Comparison of ENCODE assay signal across 30 cellular contexts in the genomic region with DNA sequence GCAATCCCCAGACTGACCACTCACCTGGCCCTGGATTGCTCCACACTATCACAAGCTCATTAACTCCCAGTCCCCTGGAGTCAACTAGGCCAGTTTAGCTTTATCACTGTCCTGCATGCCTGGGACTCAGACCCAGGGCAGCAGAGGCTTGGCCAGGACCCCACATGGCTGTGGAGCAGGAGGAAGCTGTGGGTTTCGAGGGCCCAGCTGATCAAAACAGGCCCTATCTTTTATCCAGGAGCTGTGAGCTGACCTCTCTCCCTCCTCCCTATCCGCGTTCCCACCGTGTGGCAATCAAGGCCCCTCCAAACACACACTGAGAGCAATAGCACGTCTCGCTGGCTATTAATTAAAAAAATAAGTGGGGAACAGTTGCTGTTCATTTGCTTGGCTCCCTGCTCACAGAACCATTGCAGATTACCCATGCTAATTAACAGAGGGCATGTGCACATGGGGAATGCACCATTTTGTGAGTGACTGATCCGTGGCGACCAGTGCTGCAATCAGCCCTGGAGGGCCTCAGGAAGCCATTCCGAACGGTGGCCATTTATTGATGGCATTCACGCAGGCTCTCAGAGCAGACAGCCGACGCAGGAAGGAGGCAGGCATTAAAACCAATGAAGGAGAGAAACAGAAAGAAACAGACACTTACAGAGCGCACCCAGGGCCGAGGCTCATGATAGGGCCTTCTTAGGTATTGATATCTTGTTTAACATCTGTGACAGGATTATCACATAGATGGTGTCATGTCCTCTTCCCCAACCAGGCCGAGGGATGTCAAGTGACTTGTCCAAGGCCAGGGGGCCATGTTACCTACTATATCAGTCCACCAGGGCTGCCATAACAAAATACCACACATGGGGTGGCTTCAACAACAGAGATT.
A peak's percentile ranks its signal among the peaks of the same experiment; 100 is the strongest.
DNase-seq lines count a peak whose midpoint lies in the region; ATAC-seq and TF ChIP-seq lines count a peak whose summit lies in the region.
"Had no signal": no experiment of that assay in that cellular context is flagged by ENCODE, and none has a peak within 500 bp of the region (broad histone marks: within the 10 kb centered on the region; RNA-seq: fewer than 3 reads in every experiment).

No MANE protein-coding gene starts in this region.

- WGBS in right cardiac atrium, result 90% methylated on average over 16 of the region's 16 CpGs
- WGBS in mammary epithelial cell (ENCODE audit: low coverage, missing lambda C conversion rate), result 94% methylated on average over 16 of the region's 16 CpGs

- H3K4me3 ChIP-seq in right cardiac atrium (ENCODE audit: low read length) (no peak overlapping the region), dorsolateral prefrontal cortex (no peak overlapping the region), mammary epithelial cell (replicated peaks in 1 of 3; ENCODE audit: insufficient read depth in 1 of 3, low read depth in 2 of 3, low read length in 3 of 3) (no peak overlapping the region)
- H3K4me3 ChIP-seq: A549, ascending aorta, esophagus squamous epithelium, HAP-1 had no signal

- no peaks in the 10 kb centered on the region for H3K79me2 ChIP-seq in mammary epithelial cell (ENCODE audit: insufficient read depth, low read length)

- H4K20me1 ChIP-seq in mammary epithelial cell (ENCODE audit: insufficient read depth, low read length), result no peaks in the 10 kb centered on the region

- TF ChIP-seq CTCF in dorsolateral prefrontal cortex (IDR thresholded peaks at IDR 0.05 in 54 of 56, conservative IDR thresholded peaks at IDR 0.05 in 2 of 56; ENCODE audit: low read depth in 1 of 56, partially characterized antibody in 56 of 56) (no peak), mammary epithelial cell (conservative IDR thresholded peaks at IDR 0.05 in 1 of 2, IDR thresholded peaks at IDR 0.05 in 1 of 2; ENCODE audit: extremely low read depth in 1 of 2, insufficient read depth in 1 of 2, low read depth in 1 of 2, low read length in 2 of 2) (no peak)

- intact Hi-C loops in cardiac septum (cut with DNase I), result no loop called here
- intact Hi-C loops in right cardiac atrium (cut with DNase I), result no loop called here
- intact Hi-C loops in dorsolateral prefrontal cortex (cut with DNase I), result no loop called here
- intact Hi-C loops in posterior vena cava (cut with DNase I), result no loop called here
- intact Hi-C loops in mammary epithelial cell (cut with micrococcal nuclease), result no loop called here

- no peaks in the 10 kb centered on the region for H3K36me3 ChIP-seq in mammary epithelial cell (ENCODE audit: insufficient read depth, low read length)
- H3K36me3 ChIP-seq: HAP-1 had no signal

- CTCF ChIA-PET in mammary epithelial cell (lab: Charles Lee; ENCODE audit: low non-redundant PET), result no interaction called here

- H3K9me3 ChIP-seq in right cardiac atrium (ENCODE audit: control insufficient read depth, low read length) (no peaks in the 10 kb centered on the region), mammary epithelial cell (replicated peaks; ENCODE audit: insufficient read depth, low read length) (no peaks in the 10 kb centered on the region)
- H3K9me3 ChIP-seq: A549, ascending aorta, esophagus squamous epithelium, HAP-1 had no signal

- H2AFZ ChIP-seq in mammary epithelial cell (ENCODE audit: low read depth, low read length), result no peak overlapping the region

- BruUV-seq in mammary epithelial cell (replicated peaks; lab: Mats Ljungman, UMichigan), result no TSS peak

- H3K9ac ChIP-seq in mammary epithelial cell (ENCODE audit: insufficient read depth, low read length), result no peak overlapping the region
- H3K9ac ChIP-seq: KMS-11 had no signal

- dilution Hi-C loops in mammary epithelial cell (cut with HindIII; ENCODE audit: low sequenced_read_pairs), result loop anchor here (5.0 kb wide), 1 partner anchor 35 kb away; no protein-coding TSS in a partner anchor

- DNase-seq in cardiac septum (ENCODE audit: low spot score) (peak; percentile 66), right cardiac atrium (no peak), dorsolateral prefrontal cortex (peak in 2 of 10 donors; percentile 17 to 26), posterior vena cava (ENCODE audit: low spot score) (peak; percentile 55), nucleus accumbens (lab: John Stamatoyannopoulos, UW) (no peak), cerebellum (ENCODE audit: low spot score) (no peak), mammary epithelial cell (no peak)
- DNase-seq in stimulated activated CD4-positive, alpha-beta T cell treated with anti-CD3 and anti-CD28 coated beads, Interleukin-12 subunit alpha, Interleukin-12 subunit beta, amount 100 ng/mL, for 4 hours, result no peak
- DNase-seq: activated CD4-positive, alpha-beta T cell treated with anti-CD3 and anti-CD28 coated beads, Interleukin-2, amount 50 U/mL, for 1 hour; activated T-cell treated with anti-CD3 and anti-CD28 coated beads, Interleukin-2, amount 50 U/mL, for 4 hours; caudate nucleus; CD4-positive, CD25-positive, alpha-beta regulatory T cell; dermis blood vessel endothelial cell; DMS79 treated with DMSO at 0.1 percent for 48 hours; esophagus squamous epithelium; foreskin keratinocyte; GDM1; midbrain; MM.1S; naive B cell; NCI-H2029; NCI-H524; SHP77; stimulated activated CD4-positive, alpha-beta T cell treated with anti-CD3 and anti-CD28 coated beads, Interleukin-2, amount 100 ng/mL, for 48 hours; trophoblast cell had no signal

- ATAC-seq in right cardiac atrium, result no peak
- ATAC-seq: A549; activated T-cell treated with anti-CD3 and anti-CD28 coated beads, Interleukin-2, amount 50 U/mL, for 4 hours; foreskin keratinocyte; WTC11 had no signal

- in situ Hi-C loops in mammary epithelial cell (cut with MboI; ENCODE audit: low sequenced_read_pairs in 2 of 2), result no loop called here

- no peak overlapping the region for H3K4me2 ChIP-seq in mammary epithelial cell (ENCODE audit: insufficient read depth, low read depth, low read length)
- H3K4me2 ChIP-seq: A549, KMS-11 had no signal

- H3K27ac ChIP-seq in right cardiac atrium (ENCODE audit: low read length) (no peak overlapping the region), dorsolateral prefrontal cortex (peak overlapping the region in 49 of 59 donors; percentile 3 to 100 (median 64)), mammary epithelial cell (ENCODE audit: insufficient read depth, low read depth, low read length) (no peak overlapping the region)
- H3K27ac ChIP-seq: A549, ascending aorta, esophagus squamous epithelium, foreskin keratinocyte, KMS-11 had no signal

- H3K27me3 ChIP-seq in right cardiac atrium (ENCODE audit: control insufficient read depth, insufficient read depth), result no peaks in the 10 kb centered on the region
- no peaks in the 10 kb centered on the region for H3K27me3 ChIP-seq in dorsolateral prefrontal cortex
- H3K27me3 ChIP-seq in mammary epithelial cell (ENCODE audit: insufficient read depth, low read length), result no peaks in the 10 kb centered on the region
- H3K27me3 ChIP-seq: ascending aorta, esophagus squamous epithelium, foreskin keratinocyte had no signal

- H3K4me1 ChIP-seq in right cardiac atrium (ENCODE audit: control insufficient read depth, insufficient read depth, low read length), result no peaks in the 10 kb centered on the region
- no peaks in the 10 kb centered on the region for H3K4me1 ChIP-seq in mammary epithelial cell (ENCODE audit: insufficient read depth, low read length)
- H3K4me1 ChIP-seq: A549, ascending aorta, esophagus squamous epithelium, foreskin keratinocyte, HAP-1 had no signal

Comparison
In these comparisons a context has a peak if more than half of its experiments do, and no peak if none do; other contexts are left out.
1. DNase-seq: peak in cardiac septum (single experiment) and posterior vena cava (single experiment); none in right cardiac atrium (0 of 3), nucleus accumbens (0 of 56), cerebellum (single experiment), stimulated activated CD4-positive, alpha-beta T cell treated with anti-CD3 and anti-CD28 coated beads, Interleukin-12 subunit alpha, Interleukin-12 subunit beta, amount 100 ng/mL, for 4 hours (single experiment) and mammary epithelial cell (single experiment).
2. H3K27ac ChIP-seq: peak in dorsolateral prefrontal cortex (49 of 59); none in right cardiac atrium (single experiment) and mammary epithelial cell (single experiment).